ENCODE assay signal across 12 cellular contexts in genomic region chr16:85674828-85675227, GRCh38. TPM values are rescaled to one million over a fixed set of nuclear protein-coding genes. Genes with fewer than 3 reads are reported as not detected.
DNase-seq lines count a peak whose midpoint lies in the region; ATAC-seq and TF ChIP-seq lines count a peak whose summit lies in the region.
"Had no signal": no experiment of that assay in that cellular context is flagged by ENCODE, and none has a peak within 500 bp of the region (broad histone marks: within the 10 kb centered on the region; RNA-seq: fewer than 3 reads in every experiment).

No MANE protein-coding gene starts in this region.

- H3K4me3 Mint-ChIP-seq in GM23338 (no peak overlapping the region), progenitor cell of endocrine pancreas (ENCODE audit: low read depth) (no peak overlapping the region)
- H3K4me3 Mint-ChIP-seq in activated naive CD8-positive, alpha-beta T cell treated with anti-CD3 and anti-CD28 coated beads, Interleukin-2, amount 50 U/mL, for 24 hours = no peak overlapping the region
- no peak overlapping the region for H3K4me3 Mint-ChIP-seq in CD4-positive, alpha-beta memory T cell

- intact Hi-C loops in CD4-positive, alpha-beta memory T cell (cut with micrococcal nuclease) = loop anchor here (1.0 kb wide), 2 partner anchors 14 to 43 kb away; no protein-coding TSS in a partner anchor
- intact Hi-C loops in dorsolateral prefrontal cortex (cut with DNase I) (loop anchor here (2.0 to 5.0 kb wide), 2 partner anchors 24 to 42 kb away; no protein-coding TSS in a partner anchor), vagina (cut with DNase I) (no loop called here)

- H3K4me3 ChIP-seq in GM23338 (no peak overlapping the region), dorsolateral prefrontal cortex (no peak overlapping the region), vagina (no peak overlapping the region)
- no peak overlapping the region for H3K4me3 ChIP-seq in CD4-positive, alpha-beta memory T cell (ENCODE audit: low read length in 2 of 2)
- H3K4me3 ChIP-seq: ascending aorta, HAP-1 had no signal

- no peak for TF ChIP-seq POLR2A in vagina (IDR thresholded peaks at IDR 0.05)

- H3K79me2 ChIP-seq in GM23338 (replicated peaks; ENCODE audit: insufficient read depth) = no peaks in the 10 kb centered on the region; the same call in 1 of the 2 replicates

- no peak overlapping the region for H2AFZ ChIP-seq in GM23338

- no peaks in the 10 kb centered on the region for H3K4me1 ChIP-seq in GM23338 (ENCODE audit: insufficient read depth)
- no peaks in the 10 kb centered on the region for H3K4me1 ChIP-seq in CD4-positive, alpha-beta memory T cell (ENCODE audit: insufficient read depth, low read length)
- H3K4me1 ChIP-seq in vagina = no peaks in the 10 kb centered on the region
- H3K4me1 ChIP-seq: HAP-1 had no signal

- H3K4me2 ChIP-seq in GM23338 = no peak overlapping the region

- H3K27ac ChIP-seq in GM23338 (ENCODE audit: low read depth) (peak overlapping the region; percentile 57; the same call in 1 of the 2 replicates), dorsolateral prefrontal cortex (no peak overlapping the region), vagina (no peak overlapping the region)
- no peak overlapping the region for H3K27ac ChIP-seq in CD4-positive, alpha-beta memory T cell (ENCODE audit: low read depth, low read length)

- peaks cover 36% of the 10 kb centered on the region for H3K36me3 ChIP-seq in GM23338 (ENCODE audit: insufficient read depth)
- H3K36me3 ChIP-seq in CD4-positive, alpha-beta memory T cell (ENCODE audit: insufficient read depth, low read length) = peaks cover 39% of the 10 kb centered on the region
- peaks cover 0 to 33% of the 10 kb centered on the region in 2 donors for H3K36me3 ChIP-seq in vagina

- ATAC-seq in activated CD4-positive, CD25-positive, alpha-beta regulatory T cell treated with anti-CD3 and anti-CD28 coated beads, Interleukin-2, amount 50 U/mL, for 24 hours = peak; percentile 9 to 65
- ATAC-seq in GM23338 = no peak
- ATAC-seq in activated naive CD8-positive, alpha-beta T cell treated with anti-CD3 and anti-CD28 coated beads, Interleukin-2, amount 50 U/mL, for 24 hours = no peak

- DNase-seq in activated CD4-positive, CD25-positive, alpha-beta regulatory T cell treated with anti-CD3 and anti-CD28 coated beads, Interleukin-2, amount 50 U/mL, for 72 hours = no peak
- DNase-seq in GM23338 (ENCODE audit: low spot score) (no peak), progenitor cell of endocrine pancreas (ENCODE audit: low spot score, unreplicated experiment) (no peak), dorsolateral prefrontal cortex (no peak), vagina (ENCODE audit: extremely low spot score in 2 of 2) (no peak)
- no peak for DNase-seq in activated naive CD8-positive, alpha-beta T cell treated with anti-CD3 and anti-CD28 coated beads, Interleukin-2, amount 50 U/mL, for 24 hours
- no peak for DNase-seq in CD4-positive, alpha-beta memory T cell
- DNase-seq: Calu3, NCI-H2107 had no signal

- H3K27me3 Mint-ChIP-seq in GM23338 (ENCODE audit: insufficient read depth, low read depth, poor library complexity) (peaks cover 8% of the 10 kb centered on the region), progenitor cell of endocrine pancreas (no peaks in the 10 kb centered on the region)
- no peaks in the 10 kb centered on the region for H3K27me3 Mint-ChIP-seq in activated naive CD8-positive, alpha-beta T cell treated with anti-CD3 and anti-CD28 coated beads, Interleukin-2, amount 50 U/mL, for 24 hours
- H3K27me3 Mint-ChIP-seq in CD4-positive, alpha-beta memory T cell = no peaks in the 10 kb centered on the region

- no peaks in the 10 kb centered on the region for H3K9me2 ChIP-seq in GM23338 (ENCODE audit: insufficient read depth)

- POLR2A ChIA-PET in CD4-positive, alpha-beta memory T cell (lab: Charles Lee; ENCODE audit: partially characterized antibody) = no interaction called here

- H3K36me3 Mint-ChIP-seq in GM23338 (ENCODE audit: low read depth) (peaks cover 90% of the 10 kb centered on the region), progenitor cell of endocrine pancreas (ENCODE audit: insufficient read depth) (peaks cover 30% of the 10 kb centered on the region)
- peaks cover 62% of the 10 kb centered on the region for H3K36me3 Mint-ChIP-seq in activated naive CD8-positive, alpha-beta T cell treated with anti-CD3 and anti-CD28 coated beads, Interleukin-2, amount 50 U/mL, for 24 hours (ENCODE audit: low read depth)
- peaks cover 30 to 52% of the 10 kb centered on the region in 2 donors for H3K36me3 Mint-ChIP-seq in CD4-positive, alpha-beta memory T cell

- TF ChIP-seq CTCF in GM23338 (conservative IDR thresholded peaks at IDR 0.05; ENCODE audit: low read depth in 2 of 2) (no peak), progenitor cell of endocrine pancreas (IDR thresholded peaks at IDR 0.05; ENCODE audit: unreplicated experiment) (no peak), dorsolateral prefrontal cortex (IDR thresholded peaks at IDR 0.05 in 54 of 56, conservative IDR thresholded peaks at IDR 0.05 in 2 of 56; ENCODE audit: low read depth in 1 of 56, partially characterized antibody in 56 of 56) (no peak), vagina (IDR thresholded peaks at IDR 0.05) (no peak)

- peaks cover 21% of the 10 kb centered on the region for H3F3A ChIP-seq in GM23338 (replicated peaks; ENCODE audit: low read depth)

- H3K27ac Mint-ChIP-seq in GM23338 (no peak overlapping the region), progenitor cell of endocrine pancreas (peak overlapping the region; percentile 92)
- H3K27ac Mint-ChIP-seq in activated naive CD8-positive, alpha-beta T cell treated with anti-CD3 and anti-CD28 coated beads, Interleukin-2, amount 50 U/mL, for 24 hours = peak overlapping the region; percentile 34
- H3K27ac Mint-ChIP-seq in CD4-positive, alpha-beta memory T cell = peak overlapping the region in 1 of 7 donors; percentile 66

- H3K27me3 ChIP-seq in GM23338 (ENCODE audit: insufficient read depth) (no peaks in the 10 kb centered on the region), dorsolateral prefrontal cortex (no peaks in the 10 kb centered on the region), vagina (no peaks in the 10 kb centered on the region)
- no peaks in the 10 kb centered on the region for H3K27me3 ChIP-seq in CD4-positive, alpha-beta memory T cell (ENCODE audit: insufficient read depth, low read length)
- H3K27me3 ChIP-seq: ascending aorta had no signal

- no peaks in the 10 kb centered on the region for H3K9me3 Mint-ChIP-seq in GM23338
- no peaks in the 10 kb centered on the region for H3K9me3 Mint-ChIP-seq in activated naive CD8-positive, alpha-beta T cell treated with anti-CD3 and anti-CD28 coated beads, Interleukin-2, amount 50 U/mL, for 24 hours
- H3K9me3 Mint-ChIP-seq in progenitor cell of endocrine pancreas (ENCODE audit: low read depth) = no peaks in the 10 kb centered on the region
- no peaks in the 10 kb centered on the region for H3K9me3 Mint-ChIP-seq in CD4-positive, alpha-beta memory T cell

- no peaks in the 10 kb centered on the region for H3K9me3 ChIP-seq in CD4-positive, alpha-beta memory T cell (ENCODE audit: control insufficient read depth in 1 of 2, low read length in 2 of 2)
- no peaks in the 10 kb centered on the region for H3K9me3 ChIP-seq in vagina
- H3K9me3 ChIP-seq: ascending aorta, HAP-1 had no signal

- H3K4me1 Mint-ChIP-seq in GM23338 (peaks cover 3% of the 10 kb centered on the region; the same call in 1 of the 3 replicates), progenitor cell of endocrine pancreas (ENCODE audit: low read depth) (peaks cover 12% of the 10 kb centered on the region)
- H3K4me1 Mint-ChIP-seq in activated naive CD8-positive, alpha-beta T cell treated with anti-CD3 and anti-CD28 coated beads, Interleukin-2, amount 50 U/mL, for 24 hours = peaks cover 15% of the 10 kb centered on the region
- H3K4me1 Mint-ChIP-seq in CD4-positive, alpha-beta memory T cell = peaks cover 0 to 4% (median 3%) of the 10 kb centered on the region in 4 donors

- peaks cover 31% of the 10 kb centered on the region for H4K20me1 ChIP-seq in GM23338 (replicated peaks; ENCODE audit: insufficient read depth)

- CTCF ChIA-PET in CD4-positive, alpha-beta memory T cell (lab: Charles Lee; ENCODE audit: partially characterized antibody) = interaction anchor here (0.8 to 1.2 kb wide), 3 partner anchors 8 to 85 kb away, joined by 3 to 5 read pairs (median 4); no protein-coding TSS in a partner anchor

TF ChIP-seq in GM23338, 12 proteins besides CTCF, POLR2A, EP300 and RAD21 (continues in another document):
- TF ChIP-seq ZNF331 (CRISPR knock-in tag; IDR thresholded peaks at IDR 0.05; ENCODE audit: low read depth) (no peak), EZH2 (IDR thresholded peaks at IDR 0.05; ENCODE audit: low read depth, unreplicated experiment) (no peak), POLR2AphosphoS5 (IDR thresholded peaks at IDR 0.05; ENCODE audit: low read depth) (no peak), ETS1 (IDR thresholded peaks at IDR 0.05) (no peak), ZNF114 (CRISPR knock-in tag; IDR thresholded peaks at IDR 0.05) (no peak), NANOG (IDR thresholded peaks at IDR 0.05; ENCODE audit: borderline replicate concordance) (no peak), STAT1 (IDR thresholded peaks at IDR 0.05; ENCODE audit: unreplicated experiment) (no peak), JUNB (IDR thresholded peaks at IDR 0.05; ENCODE audit: unreplicated experiment) (no peak), EZH2phosphoT487 (IDR thresholded peaks at IDR 0.05; ENCODE audit: unreplicated experiment) (no peak)

RNA-seq across cellular contexts. Expression of gene GINS2, which starts 13.9 kb away (rescaled TPM):
- 35.0 and 40.5 TPM in 2 replicates for total RNA-seq in GM23338 (2014; rRNA removed; shearing (Covaris generic))
- polyA plus RNA-seq in GM23338 (2016; fragmentation: Nextera tagmentation; extraction: Ambion mirVana) = 42.0 and 44.4 TPM in 2 replicates
- total RNA-seq in progenitor cell of endocrine pancreas = 20.9 and 22.3 TPM in 2 replicates
- 1 to 10 TPM; 1.2 to 1.4 TPM for total RNA-seq in CD4-positive, alpha-beta memory T cell
- 1 to 10 TPM in 1 of 2 donors, under 1 TPM in 1; 0.55 to 1.3 TPM for polyA plus RNA-seq in CD4-positive, alpha-beta memory T cell
- total RNA-seq in dorsolateral prefrontal cortex = 1 to 10 TPM in 113 of 120 experiments, under 1 TPM in 7; 0.61 to 8.5 (median 2.2) TPM
- total RNA-seq in vagina = 0.25 TPM
- total RNA-seq: ascending aorta had no signal

Comparison
In these comparisons a context has a peak if more than half of its experiments do, and no peak if none do; other contexts are left out.
1. ATAC-seq: peak in activated CD4-positive, CD25-positive, alpha-beta regulatory T cell treated with anti-CD3 and anti-CD28 coated beads, Interleukin-2, amount 50 U/mL, for 24 hours (2 of 2); none in GM23338 (single experiment) and activated naive CD8-positive, alpha-beta T cell treated with anti-CD3 and anti-CD28 coated beads, Interleukin-2, amount 50 U/mL, for 24 hours (single experiment).